In the genomic region with DNA sequence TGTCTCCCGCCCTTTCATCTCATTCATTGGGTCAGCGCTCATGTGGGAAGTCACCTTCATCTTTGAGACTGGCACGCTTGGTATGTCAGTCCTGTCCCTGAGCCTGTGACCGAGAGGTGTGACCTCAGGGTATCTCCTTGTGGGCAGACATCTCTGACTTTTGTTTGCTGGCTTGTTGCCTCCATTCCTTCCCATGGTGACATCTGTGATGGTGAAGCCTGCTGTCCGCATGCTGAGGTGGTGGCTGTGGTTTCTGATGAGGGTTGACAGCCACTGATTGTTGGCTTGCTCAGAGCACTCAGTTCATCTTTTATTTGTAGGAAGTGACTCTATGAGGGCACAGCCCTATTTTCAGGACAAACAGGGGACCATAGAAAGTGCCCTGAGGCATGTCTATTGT, we compare ENCODE assay signal across 24 cellular contexts.
"Had no signal": no experiment of that assay in that cellular context is flagged by ENCODE, and none has a peak within 500 bp of the region (broad histone marks: within the 10 kb centered on the region; RNA-seq: fewer than 3 reads in every experiment).

No MANE protein-coding gene starts in this region.

- H3K36me3 Mint-ChIP-seq: mesothelial cell of epicardium; stimulated activated naive B cell treated with anti-CD40 and anti-IgM and Interleukin-4, amounts not matched to agents 10 μg/mL and 1 μg/mL and 100 μg/mL, for 72 hours had no signal

- H3K27ac ChIP-seq: epithelial cell of prostate, esophagus muscularis mucosa, gastroesophageal sphincter, hepatocyte, lower lobe of right lung, parathyroid adenoma, prostate gland, skin epidermis, testis, tibial nerve, upper lobe of right lung had no signal

- H3K27me3 Mint-ChIP-seq: memory B cell had no signal

- H3K9me3 ChIP-seq: lower lobe of right lung, prostate gland, testis, upper lobe of right lung had no signal

- H3K36me3 ChIP-seq: esophagus muscularis mucosa, gastroesophageal sphincter, lower lobe of right lung, prostate gland, tibial nerve, upper lobe of right lung had no signal

- H3K9ac ChIP-seq: parathyroid adenoma had no signal

- H3K4me1 Mint-ChIP-seq: central memory CD8-positive, alpha-beta T cell; memory B cell; stimulated activated naive B cell treated with anti-CD40 and anti-IgM and Interleukin-4, amounts not matched to agents 10 μg/mL and 1 μg/mL and 100 μg/mL, for 72 hours; stimulated activated naive CD8-positive, alpha-beta T cell treated with anti-CD3 and anti-CD28 coated beads, Interleukin-15, amount 100 ng/mL, for 72 hours had no signal

- H3K27ac Mint-ChIP-seq: memory B cell; mesothelial cell of epicardium; stimulated activated naive B cell treated with anti-CD40 and anti-IgM and Interleukin-4, amounts not matched to agents 10 μg/mL and 1 μg/mL and 100 μg/mL, for 72 hours; stimulated activated naive CD8-positive, alpha-beta T cell treated with anti-CD3 and anti-CD28 coated beads, Interleukin-15, amount 100 ng/mL, for 72 hours had no signal

- H3K27me3 ChIP-seq: esophagus muscularis mucosa, gastroesophageal sphincter, hepatocyte, testis, tibial nerve, upper lobe of right lung had no signal

- H3K4me3 Mint-ChIP-seq: central memory CD8-positive, alpha-beta T cell; memory B cell; mesothelial cell of epicardium; nephron; stimulated activated naive B cell treated with anti-CD40 and anti-IgM and Interleukin-4, amounts not matched to agents 10 μg/mL and 1 μg/mL and 100 μg/mL, for 72 hours; stimulated activated naive CD8-positive, alpha-beta T cell treated with anti-CD3 and anti-CD28 coated beads, Interleukin-15, amount 100 ng/mL, for 72 hours had no signal

- H3K4me3 ChIP-seq: esophagus muscularis mucosa, gastroesophageal sphincter, hepatocyte, lower lobe of right lung, prostate gland, skin epidermis, testis, tibial nerve, upper lobe of right lung had no signal

- H3K4me1 ChIP-seq: lower lobe of right lung, parathyroid adenoma, testis, tibial nerve, upper lobe of right lung had no signal

- ATAC-seq: gastroesophageal sphincter; left lobe of liver; lower lobe of right lung; sciatic nerve; stimulated activated naive B cell treated with anti-CD40 and anti-IgM and Interleukin-4, amounts not matched to agents 10 μg/mL and 1 μg/mL and 100 μg/mL, for 72 hours; stimulated activated naive CD8-positive, alpha-beta T cell treated with anti-CD3 and anti-CD28 coated beads, Interleukin-15, amount 100 ng/mL, for 72 hours; upper lobe of right lung had no signal

- DNase-seq: effector memory CD4-positive, alpha-beta T cell; foreskin fibroblast; glutamatergic neuron; lower lobe of right lung; stimulated activated CD4-positive, alpha-beta T cell treated with anti-CD3 and anti-CD28 coated beads, Interleukin-2, amount 100 ng/mL, for 24 hours; stimulated activated CD4-positive, alpha-beta T cell treated with anti-CD3 and anti-CD28 coated beads, Interleukin-4, amount 100 ng/mL, for 4 hours; stimulated activated naive B cell treated with anti-CD40 and anti-IgM and Interleukin-4, amounts not matched to agents 10 μg/mL and 1 μg/mL and 100 μg/mL, for 72 hours; stimulated activated naive CD8-positive, alpha-beta T cell treated with anti-CD3 and anti-CD28 coated beads, Interleukin-15, amount 100 ng/mL, for 72 hours; testis; upper lobe of right lung had no signal
